1 cellular context compared by ENCODE assay signal in genomic region chr14:24006872-24007721, GRCh38.
TF ChIP-seq lines count a peak whose summit lies in the region.

No MANE protein-coding gene starts in this region.

TF ChIP-seq in K562, 482 proteins besides CTCF, POLR2A, EP300 and RAD21:
- TF ChIP-seq RBFOX2 (IDR thresholded peaks at IDR 0.05; ENCODE audit: low read depth, low read length) (peak; percentile 50; the same call in 1 of the 2 replicates), POLR2G (IDR thresholded peaks at IDR 0.05; ENCODE audit: low read depth, low read length) (peak; percentile 61), PHF8 (IDR thresholded peaks at IDR 0.05; ENCODE audit: borderline replicate concordance, low read length) (peak; percentile 20; the same call in 1 of the 2 replicates)
